ENCODE assay signal across 1 cellular context in the genomic region with DNA sequence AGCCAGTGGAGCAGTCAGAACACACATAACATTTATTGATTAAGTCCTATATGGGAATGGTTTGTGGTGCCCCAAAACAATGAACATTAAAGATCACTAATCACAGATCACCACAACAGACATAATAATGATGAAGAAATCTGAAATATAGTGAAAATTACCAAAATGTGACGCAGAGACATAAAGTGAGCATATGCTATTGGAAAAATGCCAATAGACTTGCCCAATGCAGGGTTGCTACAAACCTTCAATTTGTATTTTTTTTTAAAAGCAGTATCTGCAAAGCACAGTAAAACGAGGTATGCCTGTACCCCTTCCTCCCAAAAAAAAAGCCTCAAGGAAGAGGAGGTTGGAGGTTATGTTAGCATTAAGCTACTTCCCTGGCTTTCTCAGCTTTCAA.
TF ChIP-seq lines count a peak whose summit lies in the region.

No MANE protein-coding gene starts in this region.

TF ChIP-seq in IMR-90, 13 proteins besides CTCF, POLR2A, EP300 and RAD21:
- TF ChIP-seq FOS (IDR thresholded peaks at IDR 0.05; ENCODE audit: low read depth, low read length) = no peak
- TF ChIP-seq RCOR1 (IDR thresholded peaks at IDR 0.05; ENCODE audit: insufficient replicate concordance, low read length) = no peak
- no peak for TF ChIP-seq RFX5 (IDR thresholded peaks at IDR 0.05; ENCODE audit: low read depth, low read length)
- TF ChIP-seq NFE2L2 (IDR thresholded peaks at IDR 0.05; ENCODE audit: low read depth, low read length) = no peak
- TF ChIP-seq, protein P1, sequence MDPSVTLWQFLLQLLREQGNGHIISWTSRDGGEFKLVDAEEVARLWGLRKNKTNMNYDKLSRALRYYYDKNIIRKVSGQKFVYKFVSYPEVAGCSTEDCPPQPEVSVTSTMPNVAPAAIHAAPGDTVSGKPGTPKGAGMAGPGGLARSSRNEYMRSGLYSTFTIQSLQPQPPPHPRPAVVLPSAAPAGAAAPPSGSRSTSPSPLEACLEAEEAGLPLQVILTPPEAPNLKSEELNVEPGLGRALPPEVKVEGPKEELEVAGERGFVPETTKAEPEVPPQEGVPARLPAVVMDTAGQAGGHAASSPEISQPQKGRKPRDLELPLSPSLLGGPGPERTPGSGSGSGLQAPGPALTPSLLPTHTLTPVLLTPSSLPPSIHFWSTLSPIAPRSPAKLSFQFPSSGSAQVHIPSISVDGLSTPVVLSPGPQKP (IDR thresholded peaks at IDR 0.05; ENCODE audit: borderline replicate concordance, low read depth, low read length) = no peak
- TF ChIP-seq MXI1 (IDR thresholded peaks at IDR 0.05; ENCODE audit: borderline replicate concordance, low read depth, low read length) = no peak
- no peak for TF ChIP-seq CEBPB (IDR thresholded peaks at IDR 0.05; ENCODE audit: low read depth, low read length)
- TF ChIP-seq, protein P2, sequence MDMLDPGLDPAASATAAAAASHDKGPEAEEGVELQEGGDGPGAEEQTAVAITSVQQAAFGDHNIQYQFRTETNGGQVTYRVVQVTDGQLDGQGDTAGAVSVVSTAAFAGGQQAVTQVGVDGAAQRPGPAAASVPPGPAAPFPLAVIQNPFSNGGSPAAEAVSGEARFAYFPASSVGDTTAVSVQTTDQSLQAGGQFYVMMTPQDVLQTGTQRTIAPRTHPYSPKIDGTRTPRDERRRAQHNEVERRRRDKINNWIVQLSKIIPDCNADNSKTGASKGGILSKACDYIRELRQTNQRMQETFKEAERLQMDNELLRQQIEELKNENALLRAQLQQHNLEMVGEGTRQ (IDR thresholded peaks at IDR 0.05; ENCODE audit: low read depth, low read length) = no peak
- no peak for TF ChIP-seq MAFK (IDR thresholded peaks at IDR 0.05; ENCODE audit: low read depth, low read length)
